Comparison of ENCODE assay signal across 26 cellular contexts in genomic region chr11:93939084-93939780, GRCh38.
DNase-seq lines count a peak whose midpoint lies in the region; ATAC-seq, FAIRE-seq and TF ChIP-seq lines count a peak whose summit lies in the region.
"Had no signal": no experiment of that assay in that cellular context is flagged by ENCODE, and none has a peak within 500 bp of the region (broad histone marks: within the 10 kb centered on the region; RNA-seq: fewer than 3 reads in every experiment).

No MANE protein-coding gene starts in this region.

- TF ChIP-seq CTCF in astrocyte (IDR thresholded peaks at IDR 0.05; ENCODE audit: insufficient read depth, low read depth, low read length) (no peak), foreskin keratinocyte (conservative IDR thresholded peaks at IDR 0.05) (no peak), testis (IDR thresholded peaks at IDR 0.05) (no peak)

- H3K9ac ChIP-seq in astrocyte (ENCODE audit: low read length): no peak overlapping the region
- H3K9ac ChIP-seq: BLaER1 had no signal

- H3K4me1 Mint-ChIP-seq in astrocyte (ENCODE audit: low read depth, unreplicated experiment): peaks cover 6% of the 10 kb centered on the region
- no peaks in the 10 kb centered on the region for H3K4me1 Mint-ChIP-seq in activated CD8-positive, alpha-beta memory T cell treated with anti-CD3 and anti-CD28 coated beads, Interleukin-2, amount 10 ng/mL, durations not matched to agents 7 days and 5 days
- H3K4me1 Mint-ChIP-seq: stimulated activated effector memory CD8-positive, alpha-beta T cell treated with anti-CD3 and anti-CD28 coated beads, Interleukin-12 subunit alpha, Interleukin-12 subunit beta, amount 100 ng/mL, for 72 hours; WTC11 had no signal

- H3K27me3 Mint-ChIP-seq in astrocyte (ENCODE audit: low read depth, unreplicated experiment): peaks cover 5% of the 10 kb centered on the region
- peaks cover 3% of the 10 kb centered on the region for H3K27me3 Mint-ChIP-seq in activated CD8-positive, alpha-beta memory T cell treated with anti-CD3 and anti-CD28 coated beads, Interleukin-2, amount 10 ng/mL, durations not matched to agents 7 days and 5 days

- no peaks in the 10 kb centered on the region for H3K79me2 ChIP-seq in astrocyte (ENCODE audit: insufficient read depth, low read length)

- CTCF ChIA-PET in activated CD8-positive, alpha-beta memory T cell treated with anti-CD3 and anti-CD28 coated beads, Interleukin-2, amount 10 ng/mL, durations not matched to agents 7 days and 5 days (lab: Charles Lee): no interaction called here

- H3K27ac ChIP-seq in astrocyte (ENCODE audit: low read depth, low read length) (no peak overlapping the region), foreskin keratinocyte (peak overlapping the region; percentile 40), testis (no peak overlapping the region)
- H3K27ac ChIP-seq: BLaER1, right lobe of liver, thoracic aorta had no signal

- H3K9me3 ChIP-seq in astrocyte (ENCODE audit: insufficient read depth, low read depth, low read length) (no peaks in the 10 kb centered on the region), testis (no peaks in the 10 kb centered on the region)
- H3K9me3 ChIP-seq: BLaER1, right lobe of liver, thoracic aorta had no signal

- intact Hi-C loops in testis (cut with DNase I; ENCODE audit: low total_unique reads): no loop called here

- H3K4me3 ChIP-seq in astrocyte (ENCODE audit: insufficient read depth, low read depth, low read length): no peak overlapping the region
- no peak overlapping the region for H3K4me3 ChIP-seq in testis
- H3K4me3 ChIP-seq: BLaER1, right lobe of liver, thoracic aorta had no signal

- H3K36me3 ChIP-seq in astrocyte (ENCODE audit: insufficient read depth, low read length) (no peaks in the 10 kb centered on the region), testis (ENCODE audit: low read depth, missing control alignments) (no peaks in the 10 kb centered on the region)
- H3K36me3 ChIP-seq: BLaER1, right lobe of liver, thoracic aorta had no signal

- H3K36me3 Mint-ChIP-seq in astrocyte (ENCODE audit: low read depth, unreplicated experiment): no peaks in the 10 kb centered on the region
- no peaks in the 10 kb centered on the region for H3K36me3 Mint-ChIP-seq in activated CD8-positive, alpha-beta memory T cell treated with anti-CD3 and anti-CD28 coated beads, Interleukin-2, amount 10 ng/mL, durations not matched to agents 7 days and 5 days
- H3K36me3 Mint-ChIP-seq: activated CD4-positive, alpha-beta memory T cell treated with anti-CD3 and anti-CD28 coated beads for 36 hours; stimulated activated effector memory CD8-positive, alpha-beta T cell treated with anti-CD3 and anti-CD28 coated beads, Interleukin-12 subunit alpha, Interleukin-12 subunit beta, amount 100 ng/mL, for 72 hours; WTC11 had no signal

- H3K9me3 Mint-ChIP-seq in astrocyte (ENCODE audit: unreplicated experiment): no peaks in the 10 kb centered on the region
- H3K9me3 Mint-ChIP-seq in activated CD8-positive, alpha-beta memory T cell treated with anti-CD3 and anti-CD28 coated beads, Interleukin-2, amount 10 ng/mL, durations not matched to agents 7 days and 5 days (ENCODE audit: low read depth): no peaks in the 10 kb centered on the region
- H3K9me3 Mint-ChIP-seq: activated CD4-positive, alpha-beta memory T cell treated with anti-CD3 and anti-CD28 coated beads for 36 hours; activated naive CD4-positive, alpha-beta T cell treated with anti-CD3 and anti-CD28 coated beads for 36 hours; stimulated activated effector memory CD8-positive, alpha-beta T cell treated with anti-CD3 and anti-CD28 coated beads, Interleukin-12 subunit alpha, Interleukin-12 subunit beta, amount 100 ng/mL, for 72 hours; WTC11 had no signal

- no peak for TF ChIP-seq POLR2A in testis (IDR thresholded peaks at IDR 0.05)

- H3K4me1 ChIP-seq in astrocyte (ENCODE audit: insufficient read depth, low read length): no peaks in the 10 kb centered on the region
- peaks cover 31% of the 10 kb centered on the region for H3K4me1 ChIP-seq in foreskin keratinocyte
- no peaks in the 10 kb centered on the region for H3K4me1 ChIP-seq in testis
- H3K4me1 ChIP-seq: BLaER1, right lobe of liver had no signal

- H3K27me3 ChIP-seq in astrocyte (ENCODE audit: insufficient read depth, low read length) (no peaks in the 10 kb centered on the region), foreskin keratinocyte (no peaks in the 10 kb centered on the region), testis (no peaks in the 10 kb centered on the region)
- H3K27me3 ChIP-seq: BLaER1, right lobe of liver had no signal

- 78 to 82% methylated on average over 5 of the region's 5 CpGs for WGBS in testis, 2 donors

- DNase-seq in COLO829 (ENCODE audit: low spot score) (peak; percentile 80), M059J (ENCODE audit: low read depth) (peak; percentile 94), astrocyte (ENCODE audit: low read depth) (peak; percentile 48), foreskin keratinocyte (peak; percentile 97 to 99), testis (no peak), NCI-H82 treated with DMSO at 0.1 percent for 48 hours (lab: John Stamatoyannopoulos, UW; ENCODE audit: unreplicated experiment) (no peak)
- DNase-seq in activated CD8-positive, alpha-beta memory T cell treated with anti-CD3 and anti-CD28 coated beads, Interleukin-2, amount 10 ng/mL, durations not matched to agents 7 days and 5 days: no peak
- DNase-seq: activated CD4-positive, alpha-beta memory T cell treated with anti-CD3 and anti-CD28 coated beads for 36 hours; activated naive CD4-positive, alpha-beta T cell treated with anti-CD3 and anti-CD28 coated beads for 36 hours; aorta; hippocampal formation; MM.1S; NCI-H146; NCI-H774; nucleus accumbens; right lobe of liver; T-helper 2 cell had no signal

- H3K4me2 ChIP-seq in astrocyte (ENCODE audit: low read length): no peak overlapping the region
- H3K4me2 ChIP-seq: BLaER1 had no signal

- H3K4me3 Mint-ChIP-seq in astrocyte (ENCODE audit: unreplicated experiment): no peak overlapping the region
- no peak overlapping the region for H3K4me3 Mint-ChIP-seq in activated CD8-positive, alpha-beta memory T cell treated with anti-CD3 and anti-CD28 coated beads, Interleukin-2, amount 10 ng/mL, durations not matched to agents 7 days and 5 days
- H3K4me3 Mint-ChIP-seq: activated CD4-positive, alpha-beta memory T cell treated with anti-CD3 and anti-CD28 coated beads for 36 hours; activated naive CD4-positive, alpha-beta T cell treated with anti-CD3 and anti-CD28 coated beads for 36 hours; stimulated activated effector memory CD8-positive, alpha-beta T cell treated with anti-CD3 and anti-CD28 coated beads, Interleukin-12 subunit alpha, Interleukin-12 subunit beta, amount 100 ng/mL, for 72 hours; WTC11 had no signal

- H2AFZ ChIP-seq in astrocyte (ENCODE audit: low read depth, low read length): no peak overlapping the region

- no peaks in the 10 kb centered on the region for H4K20me1 ChIP-seq in astrocyte (ENCODE audit: insufficient read depth, low read length)
- H4K20me1 ChIP-seq: BLaER1 had no signal

- H3K27ac Mint-ChIP-seq in astrocyte (ENCODE audit: unreplicated experiment): no peak overlapping the region
- H3K27ac Mint-ChIP-seq in activated CD8-positive, alpha-beta memory T cell treated with anti-CD3 and anti-CD28 coated beads, Interleukin-2, amount 10 ng/mL, durations not matched to agents 7 days and 5 days: no peak overlapping the region
- H3K27ac Mint-ChIP-seq: activated CD4-positive, alpha-beta memory T cell treated with anti-CD3 and anti-CD28 coated beads for 36 hours; activated naive CD4-positive, alpha-beta T cell treated with anti-CD3 and anti-CD28 coated beads for 36 hours; stimulated activated effector memory CD8-positive, alpha-beta T cell treated with anti-CD3 and anti-CD28 coated beads, Interleukin-12 subunit alpha, Interleukin-12 subunit beta, amount 100 ng/mL, for 72 hours; WTC11 had no signal

- no peak for FAIRE-seq in astrocyte (lab: Jason Lieb, UNC)
- FAIRE-seq: A204.1, GM18507, islet of Langerhans had no signal

- ATAC-seq in foreskin keratinocyte (peak; percentile 95), HG02884 (IDR thresholded peaks at IDR 0.05; ENCODE audit: unreplicated experiment) (no peak)
- ATAC-seq in activated CD8-positive, alpha-beta memory T cell treated with anti-CD3 and anti-CD28 coated beads, Interleukin-2, amount 10 ng/mL, durations not matched to agents 7 days and 5 days: no peak
- ATAC-seq: HCT116; right lobe of liver; stimulated activated effector memory CD8-positive, alpha-beta T cell treated with anti-CD3 and anti-CD28 coated beads, Interleukin-12 subunit alpha, Interleukin-12 subunit beta, amount 100 ng/mL, for 72 hours; WTC11 had no signal

Comparison
In these comparisons a context has a peak if more than half of its experiments do, and no peak if none do; other contexts are left out.
1. DNase-seq: peak in COLO829 (single experiment), M059J (single experiment), astrocyte (single experiment) and foreskin keratinocyte (2 of 2); none in activated CD8-positive, alpha-beta memory T cell treated with anti-CD3 and anti-CD28 coated beads, Interleukin-2, amount 10 ng/mL, durations not matched to agents 7 days and 5 days (single experiment), testis (single experiment) and NCI-H82 treated with DMSO at 0.1 percent for 48 hours (single experiment).